ENCODE assay signal across 26 cellular contexts in the genomic region with DNA sequence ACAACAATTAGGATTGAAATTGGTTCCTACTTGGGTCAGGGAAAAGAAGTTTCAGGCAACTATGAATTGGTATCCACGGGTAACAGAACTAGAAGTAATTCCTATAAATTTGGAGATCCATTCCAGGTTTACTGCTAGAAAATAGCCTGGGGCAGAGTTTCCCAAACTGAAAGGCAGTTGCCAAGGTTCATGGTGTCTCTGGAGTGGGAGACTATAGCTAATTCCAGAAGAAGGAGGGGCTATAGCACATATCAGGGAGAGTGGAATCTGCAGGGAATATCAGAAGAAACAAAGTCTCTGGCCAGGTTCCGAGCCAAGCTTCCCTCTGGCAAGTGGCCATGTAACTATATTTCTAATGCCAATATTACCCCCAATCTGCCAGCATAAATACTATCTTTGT.
DNase-seq lines count a peak whose midpoint lies in the region; TF ChIP-seq lines count a peak whose summit lies in the region.
"Had no signal": no experiment of that assay in that cellular context is flagged by ENCODE, and none has a peak within 500 bp of the region (broad histone marks: within the 10 kb centered on the region; RNA-seq: fewer than 3 reads in every experiment).

No MANE protein-coding gene starts in this region.

- no peak overlapping the region for H4K5ac ChIP-seq in mesendoderm (ENCODE audit: low read length)

- no peak overlapping the region for H2AK5ac ChIP-seq in mesendoderm (ENCODE audit: low read length)

- H3K4me3 Mint-ChIP-seq in MCF 10A (ENCODE audit: unreplicated experiment) = no peak overlapping the region
- H3K4me3 Mint-ChIP-seq: B cell; CD4-positive, alpha-beta T cell; CD8-positive, alpha-beta T cell had no signal

- no peaks in the 10 kb centered on the region for H3K36me3 ChIP-seq in mammary epithelial cell (ENCODE audit: insufficient read depth, low read length)
- H3K36me3 ChIP-seq in adipocyte (ENCODE audit: control insufficient read depth, insufficient read depth, low read length, severe bottlenecking) = no peaks in the 10 kb centered on the region
- H3K36me3 ChIP-seq in mesendoderm (ENCODE audit: control insufficient read depth, insufficient read depth, low read length) = no peaks in the 10 kb centered on the region
- H3K36me3 ChIP-seq: BLaER1 treated with 17β-estradiol and CSF1 and Interleukin-3, amounts not matched to agents 10 nM and 100 nM had no signal

- H3K9me3 Mint-ChIP-seq in MCF 10A (ENCODE audit: unreplicated experiment) = no peaks in the 10 kb centered on the region

- TF ChIP-seq CTCF in MCF 10A (IDR thresholded peaks at IDR 0.05; ENCODE audit: unreplicated experiment) = no peak
- no peak for TF ChIP-seq CTCF in mammary epithelial cell (conservative IDR thresholded peaks at IDR 0.05 in 1 of 2, IDR thresholded peaks at IDR 0.05 in 1 of 2; ENCODE audit: extremely low read depth in 1 of 2, insufficient read depth in 1 of 2, low read depth in 1 of 2, low read length in 2 of 2)

- H4K20me1 ChIP-seq in mammary epithelial cell (ENCODE audit: insufficient read depth, low read length) = no peaks in the 10 kb centered on the region
- H4K20me1 ChIP-seq: BLaER1 treated with 17β-estradiol and CSF1 and Interleukin-3, amounts not matched to agents 10 nM and 100 nM had no signal

- no peak overlapping the region for H2BK5ac ChIP-seq in mesendoderm (ENCODE audit: low read length)

- in situ Hi-C loops in mammary epithelial cell (cut with MboI; ENCODE audit: low sequenced_read_pairs in 2 of 2) = no loop called here

- H3K27ac ChIP-seq in mammary epithelial cell (ENCODE audit: insufficient read depth, low read depth, low read length) (no peak overlapping the region), mesendoderm (ENCODE audit: low read depth, low read length) (no peak overlapping the region)
- H3K27ac ChIP-seq: 22Rv1; A549; BLaER1 treated with 17β-estradiol and CSF1 and Interleukin-3, amounts not matched to agents 10 nM and 100 nM; C4-2B had no signal

- no peaks in the 10 kb centered on the region for H3K79me2 ChIP-seq in mammary epithelial cell (ENCODE audit: insufficient read depth, low read length)
- H3K79me2 ChIP-seq in mesendoderm (ENCODE audit: control insufficient read depth, insufficient read depth, low read length) = no peaks in the 10 kb centered on the region

- no peak overlapping the region for H3K4me2 ChIP-seq in mammary epithelial cell (ENCODE audit: insufficient read depth, low read depth, low read length)
- no peak overlapping the region for H3K4me2 ChIP-seq in mesendoderm (ENCODE audit: low read length)
- H3K4me2 ChIP-seq: A549; BLaER1 treated with 17β-estradiol and CSF1 and Interleukin-3, amounts not matched to agents 10 nM and 100 nM had no signal

- H3K9me3 ChIP-seq in mammary epithelial cell (replicated peaks; ENCODE audit: insufficient read depth, low read length) (no peaks in the 10 kb centered on the region), adipocyte (ENCODE audit: control insufficient read depth, low read length) (no peaks in the 10 kb centered on the region)
- H3K9me3 ChIP-seq: A549; BLaER1 treated with 17β-estradiol and CSF1 and Interleukin-3, amounts not matched to agents 10 nM and 100 nM; Caco-2 had no signal

- H3K27ac Mint-ChIP-seq in MCF 10A (ENCODE audit: low read depth, unreplicated experiment) = no peak overlapping the region
- H3K27ac Mint-ChIP-seq: B cell; CD4-positive, alpha-beta T cell; CD8-positive, alpha-beta T cell had no signal

- H3K4ac ChIP-seq in mesendoderm (ENCODE audit: low read depth, low read length) = no peak overlapping the region

- H3K27me3 ChIP-seq in mammary epithelial cell (ENCODE audit: insufficient read depth, low read length) (no peaks in the 10 kb centered on the region), adipocyte (replicated peaks; ENCODE audit: control insufficient read depth, insufficient read depth, low read length) (no peaks in the 10 kb centered on the region), mesendoderm (ENCODE audit: insufficient read depth, low read length, poor library complexity) (no peaks in the 10 kb centered on the region)
- H3K27me3 ChIP-seq: BLaER1 treated with 17β-estradiol and CSF1 and Interleukin-3, amounts not matched to agents 10 nM and 100 nM had no signal

- no peaks in the 10 kb centered on the region for H3K36me3 Mint-ChIP-seq in MCF 10A (ENCODE audit: insufficient read depth, unreplicated experiment)
- H3K36me3 Mint-ChIP-seq: CD8-positive, alpha-beta T cell had no signal

- H3K79me1 ChIP-seq in mesendoderm (ENCODE audit: low read length) = no peaks in the 10 kb centered on the region

- BruUV-seq in MCF 10A (replicated peaks; lab: Mats Ljungman, UMichigan) (no TSS peak), mammary epithelial cell (replicated peaks; lab: Mats Ljungman, UMichigan) (no TSS peak)

- H3K9ac ChIP-seq in mammary epithelial cell (ENCODE audit: insufficient read depth, low read length) (no peak overlapping the region), adipocyte (ENCODE audit: low read length) (no peak overlapping the region), mesendoderm (ENCODE audit: low read length) (no peak overlapping the region)
- H3K9ac ChIP-seq: BLaER1 treated with 17β-estradiol and CSF1 and Interleukin-3, amounts not matched to agents 10 nM and 100 nM had no signal

- intact Hi-C loops in MCF 10A (cut with micrococcal nuclease) = no loop called here
- intact Hi-C loops in mammary epithelial cell (cut with micrococcal nuclease) = no loop called here

- H3K4me3 ChIP-seq in mammary epithelial cell (replicated peaks in 1 of 3; ENCODE audit: insufficient read depth in 1 of 3, low read depth in 2 of 3, low read length in 3 of 3) (no peak overlapping the region), adipocyte (ENCODE audit: low read length) (no peak overlapping the region), mesendoderm (ENCODE audit: low read length) (no peak overlapping the region)
- H3K4me3 ChIP-seq: A549; BLaER1 treated with 17β-estradiol and CSF1 and Interleukin-3, amounts not matched to agents 10 nM and 100 nM; GM12878 had no signal

- H3K18ac ChIP-seq in mesendoderm (ENCODE audit: low read length) = no peak overlapping the region

- CTCF ChIA-PET in MCF 10A (lab: Yijun Ruan, JAX) = interaction anchor here (0.6 kb wide), 1 partner anchor 11 kb away, joined by 5 read pairs; no protein-coding TSS in a partner anchor
- CTCF ChIA-PET in mammary epithelial cell (lab: Charles Lee; ENCODE audit: low non-redundant PET) = interaction anchor here (0.6 kb wide), 1 partner anchor 12 kb away, joined by 3 read pairs; no protein-coding TSS in a partner anchor

- peaks cover 53% of the 10 kb centered on the region for H3K27me3 Mint-ChIP-seq in MCF 10A (ENCODE audit: insufficient read depth, unreplicated experiment)
- H3K27me3 Mint-ChIP-seq: B cell; CD4-positive, alpha-beta T cell had no signal

- no peaks in the 10 kb centered on the region for H3K4me1 ChIP-seq in mammary epithelial cell (ENCODE audit: insufficient read depth, low read length)
- no peaks in the 10 kb centered on the region for H3K4me1 ChIP-seq in adipocyte (ENCODE audit: control insufficient read depth, insufficient read depth, low read length)
- peaks cover 3% of the 10 kb centered on the region for H3K4me1 ChIP-seq in mesendoderm (ENCODE audit: control insufficient read depth, low read depth, low read length)
- H3K4me1 ChIP-seq: A549; BLaER1 treated with 17β-estradiol and CSF1 and Interleukin-3, amounts not matched to agents 10 nM and 100 nM; Caco-2 had no signal

- H2BK120ac ChIP-seq in mesendoderm (ENCODE audit: low read depth, low read length) = no peak overlapping the region

- H3K56ac ChIP-seq in mesendoderm (ENCODE audit: low read length) = no peak overlapping the region

- no peak overlapping the region for H2BK15ac ChIP-seq in mesendoderm (replicated peaks; ENCODE audit: low read depth)

- H4K8ac ChIP-seq in mesendoderm (ENCODE audit: low read depth, low read length) = no peak overlapping the region

- dilution Hi-C loops in mammary epithelial cell (cut with HindIII; ENCODE audit: low sequenced_read_pairs) = no loop called here

- DNase-seq in MCF 10A (ENCODE audit: unreplicated experiment) = peak; percentile 4
- no peak for DNase-seq in mammary epithelial cell
- peak; percentile 32 for DNase-seq in adipocyte (ENCODE audit: low read depth)
- DNase-seq in iPS-NIHi7 (ENCODE audit: extremely low spot score) = peak; percentile 9
- DNase-seq in mesendoderm = peak; percentile 33
- DNase-seq in DMS 273 (lab: John Stamatoyannopoulos, UW; ENCODE audit: unreplicated experiment) = no peak
- no peak for DNase-seq in SHP77 treated with DMSO at 0.1 percent for 48 hours (lab: John Stamatoyannopoulos, UW)
- DNase-seq in MV-4-11 (lab: John Stamatoyannopoulos, UW) = no peak
- DNase-seq: AML-193; Caco-2; Calu3; CD4-positive, alpha-beta T cell; CD8-positive, alpha-beta T cell; DMS 273 treated with DMSO at 0.1 percent for 48 hours; DMS153; DMS53; DMS79; DND-41; EL; GDM1 had no signal

- H3K4me1 Mint-ChIP-seq in MCF 10A (ENCODE audit: insufficient read depth, unreplicated experiment) = no peaks in the 10 kb centered on the region
- H3K4me1 Mint-ChIP-seq: B cell had no signal

- no peak overlapping the region for H2AFZ ChIP-seq in mammary epithelial cell (ENCODE audit: low read depth, low read length)

- POLR2A ChIA-PET in MCF 10A (lab: Yijun Ruan, JAX) = no interaction called here

- H3K23ac ChIP-seq in mesendoderm (ENCODE audit: low read length) = no peak overlapping the region

- WGBS in mammary epithelial cell (ENCODE audit: low coverage, missing lambda C conversion rate) = 0% methylated on average over 2 of the region's 2 CpGs
- no CpG with 5 or more reads among the region's 2 CpGs for WGBS in mesendoderm (ENCODE audit: extremely low coverage, insufficient coverage, low lambda C conversion rate)

Comparison
In these comparisons a context has a peak if more than half of its experiments do, and no peak if none do; other contexts are left out.
1. DNase-seq: peak in MCF 10A (single experiment), adipocyte (single experiment), iPS-NIHi7 (single experiment) and mesendoderm (single experiment); none in mammary epithelial cell (single experiment), DMS 273 (single experiment), SHP77 treated with DMSO at 0.1 percent for 48 hours (single experiment) and MV-4-11 (single experiment).